ENCODE assay signal across 23 cellular contexts in genomic region chr13:100941377-100941776, GRCh38.
"Had no signal": no experiment of that assay in that cellular context is flagged by ENCODE, and none has a peak within 500 bp of the region (broad histone marks: within the 10 kb centered on the region; RNA-seq: fewer than 3 reads in every experiment).

No MANE protein-coding gene starts in this region.

- H3K4me1 Mint-ChIP-seq: activated CD4-positive, alpha-beta T cell treated with anti-CD3 and anti-CD28 coated beads for 36 hours; activated CD8-positive, alpha-beta memory T cell treated with anti-CD3 and anti-CD28 coated beads, Interleukin-2, amount 10 ng/mL, durations not matched to agents 7 days and 5 days; activated naive CD4-positive, alpha-beta T cell treated with anti-CD3 and anti-CD28 coated beads, Interleukin-2, amount 50 U/mL, for 24 hours; activated naive CD8-positive, alpha-beta T cell treated with anti-CD3 and anti-CD28 coated beads, Interleukin-2, amount 50 U/mL, for 24 hours; mesothelial cell of epicardium; naive B cell had no signal

- H3K36me3 Mint-ChIP-seq: activated CD8-positive, alpha-beta memory T cell treated with anti-CD3 and anti-CD28 coated beads, Interleukin-2, amount 10 ng/mL, durations not matched to agents 7 days and 5 days; activated naive CD4-positive, alpha-beta T cell treated with anti-CD3 and anti-CD28 coated beads, Interleukin-2, amount 50 U/mL, for 24 hours; mesothelial cell of epicardium; naive B cell had no signal

- H3K27ac ChIP-seq: epithelial cell of prostate, esophagus squamous epithelium, parathyroid adenoma, psoas muscle, right atrium auricular region, suprapubic skin, tibial artery had no signal

- H3K9me3 ChIP-seq: esophagus squamous epithelium, psoas muscle, right atrium auricular region, suprapubic skin, tibial artery had no signal

- H2AFZ ChIP-seq: parathyroid adenoma had no signal

- H3K4me3 Mint-ChIP-seq: activated CD4-positive, alpha-beta T cell treated with anti-CD3 and anti-CD28 coated beads for 36 hours; activated CD8-positive, alpha-beta memory T cell treated with anti-CD3 and anti-CD28 coated beads, Interleukin-2, amount 10 ng/mL, durations not matched to agents 7 days and 5 days; activated CD8-positive, alpha-beta T cell treated with anti-CD3 and anti-CD28 coated beads, Interleukin-2, amount 10 ng/mL, durations not matched to agents 7 days and 5 days; activated naive CD4-positive, alpha-beta T cell treated with anti-CD3 and anti-CD28 coated beads, Interleukin-2, amount 50 U/mL, for 24 hours; activated naive CD8-positive, alpha-beta T cell treated with anti-CD3 and anti-CD28 coated beads, Interleukin-2, amount 50 U/mL, for 24 hours; mesothelial cell of epicardium; naive B cell had no signal

- ATAC-seq: activated CD4-positive, alpha-beta T cell treated with anti-CD3 and anti-CD28 coated beads for 36 hours; activated CD8-positive, alpha-beta memory T cell treated with anti-CD3 and anti-CD28 coated beads, Interleukin-2, amount 10 ng/mL, durations not matched to agents 7 days and 5 days; activated CD8-positive, alpha-beta T cell treated with anti-CD3 and anti-CD28 coated beads, Interleukin-2, amount 10 ng/mL, durations not matched to agents 7 days and 5 days; activated naive CD8-positive, alpha-beta T cell treated with anti-CD3 and anti-CD28 coated beads, Interleukin-2, amount 50 U/mL, for 24 hours; psoas muscle had no signal

- H3K79me2 ChIP-seq: parathyroid adenoma had no signal

- H3K9me3 Mint-ChIP-seq: activated naive CD4-positive, alpha-beta T cell treated with anti-CD3 and anti-CD28 coated beads, Interleukin-2, amount 50 U/mL, for 24 hours; activated naive CD8-positive, alpha-beta T cell treated with anti-CD3 and anti-CD28 coated beads, Interleukin-2, amount 50 U/mL, for 24 hours; activated T-helper 2 cell treated with anti-CD3 and anti-CD28 coated beads, Interferon-gamma antibody, Interleukin-2, Interleukin-4, amounts not matched to agents 10 μg/mL and 5 μg/mL and 100 μg/mL, durations not matched to agents 14 hours and 24 hours and 36 hours had no signal

- H3K4me3 ChIP-seq: esophagus squamous epithelium, psoas muscle, right atrium auricular region, suprapubic skin, tibial artery had no signal

- H3K36me3 ChIP-seq: esophagus squamous epithelium, right atrium auricular region, suprapubic skin, tibial artery had no signal

- H3K27me3 ChIP-seq: esophagus squamous epithelium, right atrium auricular region, tibial artery had no signal

- H3K9ac ChIP-seq: parathyroid adenoma had no signal

- H3K4me1 ChIP-seq: esophagus squamous epithelium, parathyroid adenoma, psoas muscle, right atrium auricular region, suprapubic skin, tibial artery had no signal

- H3K27ac Mint-ChIP-seq: activated CD4-positive, alpha-beta T cell treated with anti-CD3 and anti-CD28 coated beads for 36 hours; activated CD8-positive, alpha-beta memory T cell treated with anti-CD3 and anti-CD28 coated beads, Interleukin-2, amount 10 ng/mL, durations not matched to agents 7 days and 5 days; activated CD8-positive, alpha-beta T cell treated with anti-CD3 and anti-CD28 coated beads, Interleukin-2, amount 10 ng/mL, durations not matched to agents 7 days and 5 days; activated naive CD4-positive, alpha-beta T cell treated with anti-CD3 and anti-CD28 coated beads, Interleukin-2, amount 50 U/mL, for 24 hours; activated naive CD8-positive, alpha-beta T cell treated with anti-CD3 and anti-CD28 coated beads, Interleukin-2, amount 50 U/mL, for 24 hours; activated T-helper 2 cell treated with anti-CD3 and anti-CD28 coated beads, Interferon-gamma antibody, Interleukin-2, Interleukin-4, amounts not matched to agents 10 μg/mL and 5 μg/mL and 100 μg/mL, durations not matched to agents 14 hours and 24 hours and 36 hours; mesothelial cell of epicardium; naive B cell had no signal

- DNase-seq: activated CD4-positive, alpha-beta T cell treated with anti-CD3 and anti-CD28 coated beads for 36 hours; activated CD4-positive, CD25-positive, alpha-beta regulatory T cell; activated CD8-positive, alpha-beta memory T cell treated with anti-CD3 and anti-CD28 coated beads, Interleukin-2, amount 10 ng/mL, durations not matched to agents 7 days and 5 days; activated CD8-positive, alpha-beta T cell treated with anti-CD3 and anti-CD28 coated beads, Interleukin-2, amount 10 ng/mL, durations not matched to agents 7 days and 5 days; activated naive CD8-positive, alpha-beta T cell treated with anti-CD3 and anti-CD28 coated beads, Interleukin-2, amount 50 U/mL, for 24 hours; activated T-cell treated with anti-CD3 and anti-CD28 coated beads, Interleukin-2, amount 50 U/mL, for 48 hours; central memory CD4-positive, alpha-beta T cell; effector CD4-positive, alpha-beta T cell; esophagus squamous epithelium; glutamatergic neuron; naive B cell; psoas muscle; stimulated activated CD4-positive, alpha-beta T cell treated with anti-CD3 and anti-CD28 coated beads, Interleukin-15, amount 100 ng/mL, for 24 hours; stimulated activated naive CD4-positive, alpha-beta T cell; T-helper 2 cell; tibial artery had no signal
